In the genomic region with DNA sequence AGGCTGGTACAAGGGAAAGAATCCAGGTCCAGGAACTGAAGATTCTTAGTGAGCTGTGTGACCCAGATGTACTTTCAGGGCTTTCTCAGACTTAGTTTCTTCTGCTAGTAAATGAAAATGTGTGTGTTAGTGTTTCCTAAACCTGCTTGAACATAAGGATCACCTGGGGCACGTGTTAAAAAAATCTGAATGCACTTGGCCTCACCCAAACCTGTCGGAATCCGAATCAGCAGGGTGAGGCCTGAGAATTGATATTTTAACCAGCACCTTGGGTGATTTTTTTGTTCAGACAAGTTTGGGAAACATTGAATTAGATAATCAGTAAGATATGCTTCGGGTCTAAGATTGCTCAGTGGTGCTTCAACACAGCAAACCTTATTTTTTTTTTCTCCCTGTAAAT, we compare ENCODE assay signal across 13 cellular contexts. TPM values are rescaled to one million over a fixed set of nuclear protein-coding genes. Genes with fewer than 3 reads are reported as not detected.
DNase-seq lines count a peak whose midpoint lies in the region; ATAC-seq and TF ChIP-seq lines count a peak whose summit lies in the region.
"Had no signal": no experiment of that assay in that cellular context is flagged by ENCODE, and none has a peak within 500 bp of the region (broad histone marks: within the 10 kb centered on the region; RNA-seq: fewer than 3 reads in every experiment).

No MANE protein-coding gene starts in this region.

- no peak overlapping the region; the same call in 1 of the 2 replicates for H3K56ac ChIP-seq in IMR-90 (ENCODE audit: extremely low read depth, insufficient read depth, low read length)

- H2BK5ac ChIP-seq in IMR-90 (ENCODE audit: low read depth, low read length, poor library complexity, severe bottlenecking): peak overlapping the region; percentile 55

- no peak for ATAC-seq in IMR-90 (ENCODE audit: low read depth)
- ATAC-seq in esophagus mucosa: peak; percentile 37
- ATAC-seq in stimulated activated effector memory CD8-positive, alpha-beta T cell treated with anti-CD3 and anti-CD28 coated beads, Interleukin-12 subunit alpha, Interleukin-12 subunit beta, amount 100 ng/mL, for 72 hours: no peak
- no peak for ATAC-seq in GM19452 (IDR thresholded peaks at IDR 0.05; ENCODE audit: unreplicated experiment)
- ATAC-seq: activated CD8-positive, alpha-beta T cell treated with anti-CD3 and anti-CD28 coated beads, Interleukin-2, amount 10 ng/mL, durations not matched to agents 7 days and 5 days had no signal

- peak overlapping the region; percentile 42; the same call in 1 of the 3 replicates for H2BK15ac ChIP-seq in IMR-90 (ENCODE audit: low read depth, low read length)

- H2BK20ac ChIP-seq in IMR-90 (ENCODE audit: low read depth, low read length): peak overlapping the region; percentile 32

- no peak overlapping the region for H3K4me2 ChIP-seq in IMR-90 (ENCODE audit: low read depth, low read length)

- H3K36me3 ChIP-seq in IMR-90 (ENCODE audit: control insufficient read depth, insufficient read depth, low read length) (no peaks in the 10 kb centered on the region), SJSA1 (no peaks in the 10 kb centered on the region)
- H3K36me3 ChIP-seq: sigmoid colon had no signal

- POLR2A ChIA-PET in IMR-90 (lab: Charles Lee; ENCODE audit: unreplicated experiment): interaction anchor here (0.7 kb wide), 1 partner anchor 1588 kb away, joined by 3 read pairs; no protein-coding TSS in a partner anchor

- intact Hi-C loops in IMR-90 (cut with micrococcal nuclease): loop anchor here (5.0 to 10.0 kb wide), 2 partner anchors 167 to 339 kb away; a partner anchor contains a TSS
- intact Hi-C loops in activated T-helper 2 cell treated with anti-CD3 and anti-CD28 coated beads, Interferon-gamma antibody, Interleukin-2, Interleukin-4, amounts not matched to agents 10 μg/mL and 5 μg/mL and 100 μg/mL, durations not matched to agents 14 hours and 24 hours and 36 hours (cut with micrococcal nuclease): loop anchor here (1.0 to 10.0 kb wide), 7 partner anchors 50 to 529 kb away; a partner anchor contains a TSS

- no peak overlapping the region for H3K4me3 ChIP-seq in IMR-90 (ENCODE audit: insufficient read depth, low read depth, low read length)
- no peak overlapping the region for H3K4me3 ChIP-seq in SJSA1
- H3K4me3 ChIP-seq: sigmoid colon had no signal

- TF ChIP-seq RAD21 in IMR-90 (IDR thresholded peaks at IDR 0.05; ENCODE audit: low read length): no peak

- peaks cover 24% of the 10 kb centered on the region for H3K4me1 Mint-ChIP-seq in stimulated activated effector memory CD8-positive, alpha-beta T cell treated with anti-CD3 and anti-CD28 coated beads, Interleukin-12 subunit alpha, Interleukin-12 subunit beta, amount 100 ng/mL, for 72 hours
- peaks cover 18% of the 10 kb centered on the region for H3K4me1 Mint-ChIP-seq in activated T-helper 2 cell treated with anti-CD3 and anti-CD28 coated beads, Interferon-gamma antibody, Interleukin-2, Interleukin-4, amounts not matched to agents 10 μg/mL and 5 μg/mL and 100 μg/mL, durations not matched to agents 14 hours and 24 hours and 36 hours (ENCODE audit: low read depth)

- H3K36me3 Mint-ChIP-seq in stimulated activated effector memory CD8-positive, alpha-beta T cell treated with anti-CD3 and anti-CD28 coated beads, Interleukin-12 subunit alpha, Interleukin-12 subunit beta, amount 100 ng/mL, for 72 hours: no peaks in the 10 kb centered on the region
- no peaks in the 10 kb centered on the region for H3K36me3 Mint-ChIP-seq in activated T-helper 2 cell treated with anti-CD3 and anti-CD28 coated beads, Interferon-gamma antibody, Interleukin-2, Interleukin-4, amounts not matched to agents 10 μg/mL and 5 μg/mL and 100 μg/mL, durations not matched to agents 14 hours and 24 hours and 36 hours (ENCODE audit: low read depth)

- peak overlapping the region; percentile 79 for H3K27ac Mint-ChIP-seq in stimulated activated effector memory CD8-positive, alpha-beta T cell treated with anti-CD3 and anti-CD28 coated beads, Interleukin-12 subunit alpha, Interleukin-12 subunit beta, amount 100 ng/mL, for 72 hours
- H3K27ac Mint-ChIP-seq in activated T-helper 2 cell treated with anti-CD3 and anti-CD28 coated beads, Interferon-gamma antibody, Interleukin-2, Interleukin-4, amounts not matched to agents 10 μg/mL and 5 μg/mL and 100 μg/mL, durations not matched to agents 14 hours and 24 hours and 36 hours: no peak overlapping the region
- H3K27ac Mint-ChIP-seq: activated CD8-positive, alpha-beta T cell treated with anti-CD3 and anti-CD28 coated beads, Interleukin-2, amount 10 ng/mL, durations not matched to agents 7 days and 5 days had no signal

- H3K4me1 ChIP-seq in IMR-90 (ENCODE audit: control insufficient read depth, insufficient read depth, low read length) (peaks cover 2% of the 10 kb centered on the region), SJSA1 (replicated peaks) (peaks cover 20% of the 10 kb centered on the region)

- H4K20me1 ChIP-seq in IMR-90 (ENCODE audit: insufficient read depth, low read length): no peaks in the 10 kb centered on the region

- no peak overlapping the region for H3K23ac ChIP-seq in IMR-90 (ENCODE audit: low read depth, low read length)

- H2AK5ac ChIP-seq in IMR-90 (ENCODE audit: low read depth, low read length): no peak overlapping the region; the same call in 1 of the 2 replicates

- H3K9me3 ChIP-seq in IMR-90 (ENCODE audit: control insufficient read depth, insufficient read depth, low read length) (no peaks in the 10 kb centered on the region), SJSA1 (replicated peaks) (no peaks in the 10 kb centered on the region)
- H3K9me3 ChIP-seq: sigmoid colon had no signal

- dilution Hi-C loops in IMR-90 (cut with HindIII; ENCODE audit: low sequenced_read_pairs, unreplicated experiment): no loop called here

- peak overlapping the region; percentile 56 for H3K14ac ChIP-seq in IMR-90 (replicated peaks; ENCODE audit: low read depth, low read length)

- no peaks in the 10 kb centered on the region for H3K9me1 ChIP-seq in IMR-90 (ENCODE audit: insufficient read depth, low read length)

- H4K8ac ChIP-seq in IMR-90 (ENCODE audit: low read depth in 2 of 2, low read length in 2 of 2): peak overlapping the region in 1 of 2 experiments; percentile 45; a peak in 1 of 4 replicates

- H3K9ac ChIP-seq in IMR-90 (ENCODE audit: low read depth, low read length): no peak overlapping the region

- peaks cover 30% of the 10 kb centered on the region for H3K27me3 Mint-ChIP-seq in activated T-helper 2 cell treated with anti-CD3 and anti-CD28 coated beads, Interferon-gamma antibody, Interleukin-2, Interleukin-4, amounts not matched to agents 10 μg/mL and 5 μg/mL and 100 μg/mL, durations not matched to agents 14 hours and 24 hours and 36 hours (ENCODE audit: low read depth)

- 96% methylated on average over 3 of the region's 4 CpGs; no CpG with 5 or more reads in 1 of the 2 experiments for WGBS in IMR-90 (ENCODE audit: extremely low coverage in 2 of 2, insufficient read length in 1 of 2), 2 experiments

- H2BK120ac ChIP-seq in IMR-90 (ENCODE audit: low read depth, low read length): peak overlapping the region; percentile 50

- H4K5ac ChIP-seq in IMR-90 (ENCODE audit: low read depth, low read length): no peak overlapping the region

- in situ Hi-C loops in IMR-90 (cut with MboI; ENCODE audit: low sequenced_read_pairs): loop anchor here (10.0 kb wide), 2 partner anchors 651 to 721 kb away; no protein-coding TSS in a partner anchor

- peak overlapping the region; percentile 51; the same call in 1 of the 2 replicates for H3K18ac ChIP-seq in IMR-90 (ENCODE audit: low read depth, low read length)

- CTCF ChIA-PET in IMR-90 (lab: Yijun Ruan, JAX): no interaction called here

- peak overlapping the region; percentile 43 for H3K4me3 Mint-ChIP-seq in stimulated activated effector memory CD8-positive, alpha-beta T cell treated with anti-CD3 and anti-CD28 coated beads, Interleukin-12 subunit alpha, Interleukin-12 subunit beta, amount 100 ng/mL, for 72 hours
- H3K4me3 Mint-ChIP-seq in activated T-helper 2 cell treated with anti-CD3 and anti-CD28 coated beads, Interferon-gamma antibody, Interleukin-2, Interleukin-4, amounts not matched to agents 10 μg/mL and 5 μg/mL and 100 μg/mL, durations not matched to agents 14 hours and 24 hours and 36 hours (ENCODE audit: low read depth): no peak overlapping the region
- H3K4me3 Mint-ChIP-seq: activated CD8-positive, alpha-beta T cell treated with anti-CD3 and anti-CD28 coated beads, Interleukin-2, amount 10 ng/mL, durations not matched to agents 7 days and 5 days had no signal

- H4K91ac ChIP-seq in IMR-90 (ENCODE audit: insufficient read depth, low read depth, low read length): peak overlapping the region; percentile 53; the same call in 1 of the 2 replicates

- no peak overlapping the region for H3K27ac ChIP-seq in IMR-90 (ENCODE audit: insufficient read depth, low read length)
- peak overlapping the region; percentile 12 for H3K27ac ChIP-seq in SJSA1
- no peak overlapping the region for H3K27ac ChIP-seq in caudate nucleus (ENCODE audit: low read depth, low read length)

- H2AFZ ChIP-seq in IMR-90 (replicated peaks; ENCODE audit: low read length, poor library complexity): no peak overlapping the region

- H3K9me3 Mint-ChIP-seq in stimulated activated effector memory CD8-positive, alpha-beta T cell treated with anti-CD3 and anti-CD28 coated beads, Interleukin-12 subunit alpha, Interleukin-12 subunit beta, amount 100 ng/mL, for 72 hours: peaks cover 2% of the 10 kb centered on the region
- H3K9me3 Mint-ChIP-seq in activated T-helper 2 cell treated with anti-CD3 and anti-CD28 coated beads, Interferon-gamma antibody, Interleukin-2, Interleukin-4, amounts not matched to agents 10 μg/mL and 5 μg/mL and 100 μg/mL, durations not matched to agents 14 hours and 24 hours and 36 hours: peaks cover 6% of the 10 kb centered on the region

- H3K27me3 ChIP-seq in IMR-90 (ENCODE audit: control insufficient read depth, insufficient read depth, low read length): no peaks in the 10 kb centered on the region
- no peaks in the 10 kb centered on the region for H3K27me3 ChIP-seq in SJSA1 (replicated peaks)
- H3K27me3 ChIP-seq: sigmoid colon had no signal

- no TSS peak for BruUV-seq in IMR-90 (replicated peaks; lab: Mats Ljungman, UMichigan)

- no peak for TF ChIP-seq POLR2A in IMR-90 (IDR thresholded peaks at IDR 0.05; ENCODE audit: low read depth, low read length)

- H3K79me1 ChIP-seq in IMR-90 (ENCODE audit: low read depth in 1 of 2, low read length in 2 of 2): no peaks in the 10 kb centered on the region

- H3K4ac ChIP-seq in IMR-90 (ENCODE audit: low read depth, low read length): peak overlapping the region; percentile 59; the same call in 1 of the 2 replicates

- H2AK9ac ChIP-seq in IMR-90 (replicated peaks; ENCODE audit: low read depth, low read length, poor library complexity): no peak overlapping the region

- DNase-seq in IMR-90: no peak
- no peak for DNase-seq in SJSA1 (ENCODE audit: low read depth in 1 of 2, low spot score in 2 of 2)
- no peak for DNase-seq in stimulated activated effector memory CD8-positive, alpha-beta T cell treated with anti-CD3 and anti-CD28 coated beads, Interleukin-12 subunit alpha, Interleukin-12 subunit beta, amount 100 ng/mL, for 72 hours (ENCODE audit: low spot score in 2 of 2)
- no peak for DNase-seq in NCI-H187 treated with DMSO at 0.1 percent for 48 hours (lab: John Stamatoyannopoulos, UW)
- no peak for DNase-seq in activated T-helper 2 cell treated with anti-CD3 and anti-CD28 coated beads, Interferon-gamma antibody, Interleukin-2, Interleukin-4, amounts not matched to agents 10 μg/mL and 5 μg/mL and 100 μg/mL, durations not matched to agents 14 hours and 24 hours and 36 hours (ENCODE audit: low spot score)
- no peak for DNase-seq in caudate nucleus (lab: John Stamatoyannopoulos, UW)
- DNase-seq: activated CD8-positive, alpha-beta T cell treated with anti-CD3 and anti-CD28 coated beads, Interleukin-2, amount 10 ng/mL, durations not matched to agents 7 days and 5 days; NCI-H526 treated with DMSO at 0.1 percent for 48 hours; sigmoid colon; stimulated activated CD4-positive, alpha-beta T cell treated with anti-CD3 and anti-CD28 coated beads, Interleukin-4, amount 100 ng/mL, for 24 hours; stimulated activated CD8-positive, alpha-beta memory T cell treated with anti-CD3 and anti-CD28 coated beads, Interleukin-4, amount 100 ng/mL, for 48 hours had no signal

- TF ChIP-seq CTCF in IMR-90 (conservative IDR thresholded peaks at IDR 0.05; ENCODE audit: low read depth, low read length): no peak

RNA-seq across cellular contexts. Expression of a gene that starts 59.7 kb away (rescaled TPM):
- total RNA-seq in IMR-90 (2012; rRNA removed) (2.5 and 3.2 TPM in 2 replicates), esophagus mucosa (5.2 TPM)
- 1.0 and 1.2 TPM in 2 replicates for polyA plus RNA-seq in IMR-90 (2012; rRNA removed)
- polyA plus RNA-seq in IMR-90 (2012; cell fraction: cytosol; rRNA removed): 0.46 and 0.80 TPM in 2 replicates
- polyA plus RNA-seq in IMR-90 (2012; cell fraction: nucleus; rRNA removed; ENCODE audit: low replicate concordance): 0.41 and 1.0 TPM in 2 replicates
- total RNA-seq in SJSA1 (2014; rRNA removed; shearing (Covaris generic)): 1.4 and 3.0 TPM in 2 replicates
- not detected in 2 replicates for total RNA-seq in activated T-helper 2 cell treated with anti-CD3 and anti-CD28 coated beads, Interferon-gamma antibody, Interleukin-2, Interleukin-4, amounts not matched to agents 10 μg/mL and 5 μg/mL and 100 μg/mL, durations not matched to agents 14 hours and 24 hours and 36 hours
- total RNA-seq: activated CD8-positive, alpha-beta T cell treated with anti-CD3 and anti-CD28 coated beads, Interleukin-2, amount 10 ng/mL, durations not matched to agents 7 days and 5 days had no signal
